ENCODE assay signal across 26 cellular contexts in genomic region chr5:68436686-68437520, GRCh38.
A peak's percentile ranks its signal among the peaks of the same experiment; 100 is the strongest.
DNase-seq lines count a peak whose midpoint lies in the region; TF ChIP-seq lines count a peak whose summit lies in the region.
"Had no signal": no experiment of that assay in that cellular context is flagged by ENCODE, and none has a peak within 500 bp of the region (broad histone marks: within the 10 kb centered on the region; RNA-seq: fewer than 3 reads in every experiment).

No MANE protein-coding gene starts in this region.

- no peaks in the 10 kb centered on the region for H3K9me3 ChIP-seq in CD4-positive, alpha-beta memory T cell (ENCODE audit: control insufficient read depth in 1 of 2, low read length in 2 of 2)
- H3K9me3 ChIP-seq: right lobe of liver, upper lobe of left lung had no signal

- intact Hi-C loops in CD14-positive monocyte (cut with micrococcal nuclease): no loop called here
- intact Hi-C loops in CD4-positive, alpha-beta memory T cell (cut with micrococcal nuclease): no loop called here

- no peak overlapping the region for H3K27ac ChIP-seq in CD4-positive, alpha-beta memory T cell (ENCODE audit: low read depth, low read length)
- H3K27ac ChIP-seq: C4-2B, right lobe of liver, upper lobe of left lung had no signal

- H3K27me3 Mint-ChIP-seq in CD14-positive monocyte (ENCODE audit: low read depth in 3 of 3): peaks cover 0 to 3% (median 0%) of the 10 kb centered on the region in 3 donors
- H3K27me3 Mint-ChIP-seq in CD4-positive, alpha-beta memory T cell: no peaks in the 10 kb centered on the region

- H3K9me3 Mint-ChIP-seq in CD14-positive monocyte: peaks cover 0 to 3% (median 0%) of the 10 kb centered on the region in 7 donors
- H3K9me3 Mint-ChIP-seq in CD4-positive, alpha-beta memory T cell: peaks cover 0 to 2% (median 0%) of the 10 kb centered on the region in 8 donors
- H3K9me3 Mint-ChIP-seq: activated naive CD4-positive, alpha-beta T cell treated with anti-CD3 and anti-CD28 coated beads, Interleukin-2, amount 10 ng/mL, durations not matched to agents 7 days and 5 days had no signal

- no peak overlapping the region for H3K4me3 ChIP-seq in AG10803 (ENCODE audit: low read length)
- no peak overlapping the region for H3K4me3 ChIP-seq in CD4-positive, alpha-beta memory T cell (ENCODE audit: low read length in 2 of 2)
- H3K4me3 ChIP-seq: right lobe of liver, upper lobe of left lung had no signal

- no peaks in the 10 kb centered on the region for H3K27me3 ChIP-seq in CD4-positive, alpha-beta memory T cell (ENCODE audit: insufficient read depth, low read length)
- H3K27me3 ChIP-seq: right lobe of liver, upper lobe of left lung had no signal

- no peak overlapping the region for H3K4me3 Mint-ChIP-seq in CD14-positive monocyte
- H3K4me3 Mint-ChIP-seq in CD4-positive, alpha-beta memory T cell: no peak overlapping the region
- H3K4me3 Mint-ChIP-seq: activated CD8-positive, alpha-beta T cell treated with anti-CD3 and anti-CD28 coated beads, Interleukin-2, amount 10 ng/mL, durations not matched to agents 7 days and 5 days; activated naive CD4-positive, alpha-beta T cell treated with anti-CD3 and anti-CD28 coated beads, Interleukin-2, amount 10 ng/mL, durations not matched to agents 7 days and 5 days had no signal

- peak overlapping the region in 2 of 7 donors; percentile 32 to 67 for H3K27ac Mint-ChIP-seq in CD14-positive monocyte
- peak overlapping the region in 1 of 7 donors; percentile 70 for H3K27ac Mint-ChIP-seq in CD4-positive, alpha-beta memory T cell
- H3K27ac Mint-ChIP-seq: activated CD8-positive, alpha-beta T cell treated with anti-CD3 and anti-CD28 coated beads, Interleukin-2, amount 10 ng/mL, durations not matched to agents 7 days and 5 days; activated naive CD4-positive, alpha-beta T cell treated with anti-CD3 and anti-CD28 coated beads, Interleukin-2, amount 10 ng/mL, durations not matched to agents 7 days and 5 days had no signal

- CTCF ChIA-PET in CD4-positive, alpha-beta memory T cell (lab: Charles Lee; ENCODE audit: partially characterized antibody): interaction anchor here (0.8 to 2.0 kb wide), 3 partner anchors 12 to 151 kb away, joined by 3 to 6 read pairs (median 4); no protein-coding TSS in a partner anchor

- POLR2A ChIA-PET in CD4-positive, alpha-beta memory T cell (lab: Charles Lee; ENCODE audit: partially characterized antibody): no interaction called here

- TF ChIP-seq CTCF in AG10803 (conservative IDR thresholded peaks at IDR 0.05; ENCODE audit: low read length) (no peak), CD14-positive monocyte (IDR thresholded peaks at IDR 0.05) (no peak)

- no peaks in the 10 kb centered on the region for H3K36me3 ChIP-seq in CD4-positive, alpha-beta memory T cell (ENCODE audit: insufficient read depth, low read length)
- H3K36me3 ChIP-seq: right lobe of liver, upper lobe of left lung had no signal

- DNase-seq in AG10803 (ENCODE audit: low read depth) (peak; percentile 86), OCI-M1 (lab: John Stamatoyannopoulos, UW) (peak; percentile 16), dermis blood vessel endothelial cell (peak; percentile 23), myocyte (ENCODE audit: low read depth) (peak; percentile 63), CD14-positive monocyte (ENCODE audit: low spot score) (no peak), NCI-H1930 (lab: John Stamatoyannopoulos, UW) (no peak), HUDEP-2 (lab: John Stamatoyannopoulos, UW; ENCODE audit: unreplicated experiment in 76 of 76) (no peak)
- DNase-seq in CD4-positive, alpha-beta memory T cell: no peak
- DNase-seq: ACHN; activated CD4-positive, alpha-beta T cell treated with anti-CD3 and anti-CD28 coated beads for 1 hour; activated CD8-positive, alpha-beta T cell treated with anti-CD3 and anti-CD28 coated beads, Interleukin-2, amount 10 ng/mL, durations not matched to agents 7 days and 5 days; activated naive CD4-positive, alpha-beta T cell treated with anti-CD3 and anti-CD28 coated beads, Interleukin-2, amount 10 ng/mL, durations not matched to agents 7 days and 5 days; activated T-cell treated with anti-CD3 and anti-CD28 coated beads, Interleukin-2, amount 50 U/mL, for 1 hour; DMS 273 treated with DMSO at 0.1 percent for 48 hours; effector memory CD4-positive, alpha-beta T cell; GDM1; KBM-7; kidney glomerular epithelial cell; NCI-H1436 treated with DMSO at 0.1 percent for 48 hours; NCI-H526 treated with DMSO at 0.1 percent for 48 hours; nucleus accumbens; right lobe of liver; stimulated activated CD4-positive, alpha-beta T cell treated with anti-CD3 and anti-CD28 coated beads, Interleukin-15, amount 100 ng/mL, for 24 hours; stimulated activated CD8-positive, alpha-beta memory T cell treated with anti-CD3 and anti-CD28 coated beads, Interleukin-4, amount 100 ng/mL, for 48 hours; upper lobe of left lung had no signal

- H3K4me1 ChIP-seq in CD4-positive, alpha-beta memory T cell (ENCODE audit: insufficient read depth, low read length): peaks cover 51% of the 10 kb centered on the region
- H3K4me1 ChIP-seq: right lobe of liver had no signal

- H3K4me1 Mint-ChIP-seq in CD14-positive monocyte: peaks cover 51% of the 10 kb centered on the region
- H3K4me1 Mint-ChIP-seq in CD4-positive, alpha-beta memory T cell: peaks cover 35 to 52% (median 43%) of the 10 kb centered on the region in 4 donors

- H3K36me3 Mint-ChIP-seq in CD14-positive monocyte: peaks cover 0 to 3% of the 10 kb centered on the region in 2 donors
- no peaks in the 10 kb centered on the region for H3K36me3 Mint-ChIP-seq in CD4-positive, alpha-beta memory T cell
- H3K36me3 Mint-ChIP-seq: activated naive CD4-positive, alpha-beta T cell treated with anti-CD3 and anti-CD28 coated beads, Interleukin-2, amount 10 ng/mL, durations not matched to agents 7 days and 5 days had no signal

Comparison
In these comparisons a context has a peak if more than half of its experiments do, and no peak if none do; other contexts are left out.
1. DNase-seq: peak in AG10803 (single experiment), OCI-M1 (single experiment), dermis blood vessel endothelial cell (single experiment) and myocyte (single experiment); none in CD14-positive monocyte (single experiment), NCI-H1930 (0 of 2), HUDEP-2 (0 of 76) and CD4-positive, alpha-beta memory T cell (0 of 5).